1 cellular context compared by ENCODE assay signal in the genomic region with DNA sequence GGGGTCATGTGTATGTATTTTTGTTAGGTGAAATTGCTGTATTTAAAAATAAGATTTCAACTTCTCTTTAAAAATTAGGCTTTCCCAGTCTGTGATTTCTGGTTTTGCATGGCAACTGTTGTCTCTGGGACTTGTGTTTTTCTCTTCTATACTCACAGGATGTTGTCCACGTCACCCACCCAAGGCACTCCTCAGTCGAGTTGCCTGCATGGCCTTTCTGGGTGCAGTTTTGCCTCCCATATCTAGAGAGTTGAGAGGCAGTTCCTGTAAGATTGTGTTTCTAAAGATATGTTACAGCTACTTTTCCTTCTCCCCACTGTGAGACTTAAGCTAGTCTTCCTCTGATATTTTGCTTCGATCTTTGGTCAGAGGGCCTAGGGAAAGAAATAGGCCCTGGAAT.
TF ChIP-seq lines count a peak whose summit lies in the region.

No MANE protein-coding gene starts in this region.

TF ChIP-seq in IMR-90, 13 proteins besides CTCF, POLR2A, EP300 and RAD21 (continued from another document):
- TF ChIP-seq MAZ (IDR thresholded peaks at IDR 0.05; ENCODE audit: borderline replicate concordance, low read depth, low read length): no peak
